ENCODE assay signal across 2 cellular contexts in the genomic region with DNA sequence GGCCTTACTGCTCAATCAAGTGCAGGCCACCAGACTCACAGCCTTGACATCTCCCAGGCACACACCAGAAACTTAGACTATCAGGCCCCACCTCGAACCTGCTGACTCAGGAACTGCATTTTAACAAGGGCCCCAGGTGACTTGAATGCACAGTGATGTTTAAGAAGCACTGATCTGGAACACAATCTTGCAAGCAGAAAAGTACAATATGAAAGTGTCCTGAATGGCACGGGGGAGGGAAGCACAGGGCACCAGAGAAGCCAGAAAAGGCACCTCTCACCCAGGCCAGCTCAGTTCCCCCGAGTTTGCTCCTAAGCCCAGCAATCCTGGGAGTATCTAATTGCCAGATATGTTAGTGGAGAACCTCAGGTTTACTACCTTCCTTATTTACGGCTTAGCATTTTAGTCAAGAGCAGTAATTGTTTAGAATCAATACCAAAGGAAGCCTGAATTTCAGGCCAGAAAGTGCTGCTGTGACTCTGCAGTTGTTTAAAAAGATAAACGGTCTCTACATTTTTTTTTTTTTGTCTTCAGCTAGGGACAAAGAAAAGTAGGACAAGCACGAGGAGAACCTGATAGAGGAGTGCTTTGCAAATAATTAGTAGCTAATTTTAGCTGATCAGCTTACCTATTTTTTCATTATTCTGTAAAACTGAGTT.
TF ChIP-seq lines count a peak whose summit lies in the region.

No MANE protein-coding gene starts in this region.

TF ChIP-seq in IMR-90, 13 proteins besides CTCF, POLR2A, EP300 and RAD21:
- TF ChIP-seq SMC3 (IDR thresholded peaks at IDR 0.05; ENCODE audit: low read depth, low read length): no peak
- TF ChIP-seq MAZ (IDR thresholded peaks at IDR 0.05; ENCODE audit: borderline replicate concordance, low read depth, low read length): no peak
- no peak for TF ChIP-seq MXI1 (IDR thresholded peaks at IDR 0.05; ENCODE audit: borderline replicate concordance, low read depth, low read length)
- no peak for TF ChIP-seq FOS (IDR thresholded peaks at IDR 0.05; ENCODE audit: low read depth, low read length)
- no peak for TF ChIP-seq NFE2L2 (IDR thresholded peaks at IDR 0.05; ENCODE audit: low read depth, low read length)
- TF ChIP-seq MAFK (IDR thresholded peaks at IDR 0.05; ENCODE audit: low read depth, low read length): no peak
- no peak for TF ChIP-seq RCOR1 (IDR thresholded peaks at IDR 0.05; ENCODE audit: insufficient replicate concordance, low read length)
- TF ChIP-seq RFX5 (IDR thresholded peaks at IDR 0.05; ENCODE audit: low read depth, low read length): no peak
TF ChIP-seq in IMR-90: peak in this region for 0.

TF ChIP-seq in H1, 55 proteins besides CTCF, POLR2A, EP300 and RAD21:
- TF ChIP-seq CEBPB (IDR thresholded peaks at IDR 0.05; ENCODE audit: low read depth, low read length): no peak
- no peak for TF ChIP-seq SIRT6 (IDR thresholded peaks at IDR 0.05; ENCODE audit: low read length)
- TF ChIP-seq PHF8 (conservative IDR thresholded peaks at IDR 0.05; ENCODE audit: low read depth, low read length): no peak
- TF ChIP-seq BRCA1 (IDR thresholded peaks at IDR 0.05; ENCODE audit: low read depth, low read length): no peak
- no peak for TF ChIP-seq TCF12 (IDR thresholded peaks at IDR 0.05; ENCODE audit: low read depth, low read length)
- TF ChIP-seq SAP30 (IDR thresholded peaks at IDR 0.05; ENCODE audit: insufficient read depth, insufficient replicate concordance, low read length): no peak
- TF ChIP-seq CHD1 (IDR thresholded peaks at IDR 0.05; ENCODE audit: low read depth, low read length): no peak
- TF ChIP-seq BACH1 (IDR thresholded peaks at IDR 0.05; ENCODE audit: low read length): no peak
- no peak for TF ChIP-seq TEAD4 (IDR thresholded peaks at IDR 0.05; ENCODE audit: low read depth, low read length)
- no peak for TF ChIP-seq SP4 (IDR thresholded peaks at IDR 0.05; ENCODE audit: low read length)
- TF ChIP-seq, protein P1, sequence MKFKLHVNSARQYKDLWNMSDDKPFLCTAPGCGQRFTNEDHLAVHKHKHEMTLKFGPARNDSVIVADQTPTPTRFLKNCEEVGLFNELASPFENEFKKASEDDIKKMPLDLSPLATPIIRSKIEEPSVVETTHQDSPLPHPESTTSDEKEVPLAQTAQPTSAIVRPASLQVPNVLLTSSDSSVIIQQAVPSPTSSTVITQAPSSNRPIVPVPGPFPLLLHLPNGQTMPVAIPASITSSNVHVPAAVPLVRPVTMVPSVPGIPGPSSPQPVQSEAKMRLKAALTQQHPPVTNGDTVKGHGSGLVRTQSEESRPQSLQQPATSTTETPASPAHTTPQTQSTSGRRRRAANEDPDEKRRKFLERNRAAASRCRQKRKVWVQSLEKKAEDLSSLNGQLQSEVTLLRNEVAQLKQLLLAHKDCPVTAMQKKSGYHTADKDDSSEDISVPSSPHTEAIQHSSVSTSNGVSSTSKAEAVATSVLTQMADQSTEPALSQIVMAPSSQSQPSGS (IDR thresholded peaks at IDR 0.05; ENCODE audit: low read length): no peak
- no peak for TF ChIP-seq TAF1 (IDR thresholded peaks at IDR 0.05; ENCODE audit: low read depth, low read length)
- TF ChIP-seq TBP (IDR thresholded peaks at IDR 0.05; ENCODE audit: low read depth, low read length): no peak
- no peak for TF ChIP-seq EGR1 (IDR thresholded peaks at IDR 0.05; ENCODE audit: borderline replicate concordance, low read depth, low read length)
- no peak for TF ChIP-seq KDM4A (IDR thresholded peaks at IDR 0.05; ENCODE audit: low read depth, low read length, severe bottlenecking)
- no peak for TF ChIP-seq EZH2 (IDR thresholded peaks at IDR 0.05; ENCODE audit: low read depth, low read length, severe bottlenecking)
